In genomic region chr3:49700453-49701128, GRCh38 we compare ENCODE assay signal across 25 cellular contexts. TPM values are rescaled to one million over a fixed set of nuclear protein-coding genes. Genes with fewer than 3 reads are reported as not detected.
DNase-seq lines count a peak whose midpoint lies in the region; ATAC-seq and TF ChIP-seq lines count a peak whose summit lies in the region.
"Had no signal": no experiment of that assay in that cellular context is flagged by ENCODE, and none has a peak within 500 bp of the region (broad histone marks: within the 10 kb centered on the region; RNA-seq: fewer than 3 reads in every experiment).

No MANE protein-coding gene starts in this region.

- no peaks in the 10 kb centered on the region for H3K27me3 Mint-ChIP-seq in activated CD4-positive, alpha-beta T cell treated with anti-CD3 and anti-CD28 coated beads for 36 hours
- H3K27me3 Mint-ChIP-seq: activated naive CD8-positive, alpha-beta T cell treated with anti-CD3 and anti-CD28 coated beads for 36 hours had no signal

- H3K9ac ChIP-seq in mesendoderm (ENCODE audit: low read length) = no peak overlapping the region
- H3K9ac ChIP-seq: GM23248 had no signal

- no peak overlapping the region for H4K8ac ChIP-seq in mesendoderm (ENCODE audit: low read depth, low read length)

- H3K79me1 ChIP-seq in mesendoderm (ENCODE audit: low read length) = no peaks in the 10 kb centered on the region

- no peak overlapping the region for H4K5ac ChIP-seq in mesendoderm (ENCODE audit: low read length)

- H3K4me2 ChIP-seq in DOHH2 (ENCODE audit: low read length) = no peak overlapping the region
- no peak overlapping the region for H3K4me2 ChIP-seq in mesendoderm (ENCODE audit: low read length)

- H3K27me3 ChIP-seq in DOHH2 (ENCODE audit: control insufficient read depth, low read length) (no peaks in the 10 kb centered on the region), brain microvascular endothelial cell (replicated peaks) (no peaks in the 10 kb centered on the region), mesendoderm (ENCODE audit: insufficient read depth, low read length, poor library complexity) (no peaks in the 10 kb centered on the region)
- H3K27me3 ChIP-seq: neutrophil, spleen, stomach had no signal

- intact Hi-C loops in activated CD4-positive, alpha-beta T cell treated with anti-CD3 and anti-CD28 coated beads for 36 hours (cut with DNase I, micrococcal nuclease) = loop anchor here in 1 of 2 experiments (5.0 kb wide), 1 partner anchor 207 kb away; no protein-coding TSS in a partner anchor

- no peak overlapping the region for H3K27ac Mint-ChIP-seq in activated CD4-positive, alpha-beta T cell treated with anti-CD3 and anti-CD28 coated beads for 36 hours
- H3K27ac Mint-ChIP-seq: activated naive CD8-positive, alpha-beta T cell treated with anti-CD3 and anti-CD28 coated beads for 36 hours; activated T-helper 2 cell treated with anti-CD3 and anti-CD28 coated beads, Interferon-gamma antibody, Interleukin-2, Interleukin-4, amounts not matched to agents 10 μg/mL and 5 μg/mL and 100 μg/mL, durations not matched to agents 14 hours and 24 hours and 36 hours had no signal

- no peak overlapping the region for H3K4me3 Mint-ChIP-seq in activated CD4-positive, alpha-beta T cell treated with anti-CD3 and anti-CD28 coated beads for 36 hours
- H3K4me3 Mint-ChIP-seq: activated naive CD8-positive, alpha-beta T cell treated with anti-CD3 and anti-CD28 coated beads for 36 hours had no signal

- H3K79me2 ChIP-seq in DOHH2 (ENCODE audit: control insufficient read depth, low read length) = no peaks in the 10 kb centered on the region
- H3K79me2 ChIP-seq in mesendoderm (ENCODE audit: control insufficient read depth, insufficient read depth, low read length) = no peaks in the 10 kb centered on the region

- H3K9me3 Mint-ChIP-seq in activated CD4-positive, alpha-beta T cell treated with anti-CD3 and anti-CD28 coated beads for 36 hours (ENCODE audit: low read depth) = no peaks in the 10 kb centered on the region
- H3K9me3 Mint-ChIP-seq: activated naive CD8-positive, alpha-beta T cell treated with anti-CD3 and anti-CD28 coated beads for 36 hours; activated T-helper 2 cell treated with anti-CD3 and anti-CD28 coated beads, Interferon-gamma antibody, Interleukin-2, Interleukin-4, amounts not matched to agents 10 μg/mL and 5 μg/mL and 100 μg/mL, durations not matched to agents 14 hours and 24 hours and 36 hours had no signal

- H3K36me3 ChIP-seq in DOHH2 (ENCODE audit: control insufficient read depth, low read length) = peaks cover 24% of the 10 kb centered on the region
- H3K36me3 ChIP-seq in brain microvascular endothelial cell (replicated peaks) = peaks cover 25% of the 10 kb centered on the region
- H3K36me3 ChIP-seq in mesendoderm (ENCODE audit: control insufficient read depth, insufficient read depth, low read length) = peaks cover 3% of the 10 kb centered on the region

- H3K23ac ChIP-seq in mesendoderm (ENCODE audit: low read length) = no peak overlapping the region

- no peak overlapping the region for H3K27ac ChIP-seq in DOHH2 (ENCODE audit: low read depth, low read length)
- no peak overlapping the region for H3K27ac ChIP-seq in brain microvascular endothelial cell
- H3K27ac ChIP-seq in mesendoderm (ENCODE audit: low read depth, low read length) = no peak overlapping the region
- H3K27ac ChIP-seq: GM23248, neutrophil, spleen, stomach had no signal

- no peaks in the 10 kb centered on the region for H3K4me1 Mint-ChIP-seq in activated CD4-positive, alpha-beta T cell treated with anti-CD3 and anti-CD28 coated beads for 36 hours
- H3K4me1 Mint-ChIP-seq: activated naive CD8-positive, alpha-beta T cell treated with anti-CD3 and anti-CD28 coated beads for 36 hours had no signal

- H2BK5ac ChIP-seq in mesendoderm (ENCODE audit: low read length) = no peak overlapping the region

- H3K9me3 ChIP-seq in DOHH2 (ENCODE audit: control insufficient read depth, insufficient read depth, low read length) = no peaks in the 10 kb centered on the region
- H3K9me3 ChIP-seq: neutrophil, spleen, stomach had no signal

- H2BK15ac ChIP-seq in mesendoderm (replicated peaks; ENCODE audit: low read depth) = no peak overlapping the region

- H3K18ac ChIP-seq in mesendoderm (ENCODE audit: low read length) = no peak overlapping the region

- H3K4me1 ChIP-seq in DOHH2 (ENCODE audit: control insufficient read depth, low read length) (no peaks in the 10 kb centered on the region), mesendoderm (ENCODE audit: control insufficient read depth, low read depth, low read length) (no peaks in the 10 kb centered on the region)

- H4K20me1 ChIP-seq in DOHH2 (ENCODE audit: control insufficient read depth, insufficient read depth, low read depth, low read length) = no peaks in the 10 kb centered on the region

- no peak overlapping the region for H3K4ac ChIP-seq in mesendoderm (ENCODE audit: low read depth, low read length)

- H3K56ac ChIP-seq in mesendoderm (ENCODE audit: low read length) = no peak overlapping the region

- H2AK5ac ChIP-seq in mesendoderm (ENCODE audit: low read length) = no peak overlapping the region

- no peak for ATAC-seq in activated CD4-positive, alpha-beta T cell treated with anti-CD3 and anti-CD28 coated beads for 36 hours
- no peak for ATAC-seq in GM21381 (IDR thresholded peaks at IDR 0.05; ENCODE audit: unreplicated experiment)

- peaks cover 8% of the 10 kb centered on the region for H3K36me3 Mint-ChIP-seq in activated CD4-positive, alpha-beta T cell treated with anti-CD3 and anti-CD28 coated beads for 36 hours (ENCODE audit: low read depth)

- DNase-seq in HFF-Myc (ENCODE audit: extremely low read depth, low read depth) = no peak
- no peak for DNase-seq in brain microvascular endothelial cell
- peak; percentile 30 for DNase-seq in mesendoderm
- no peak for DNase-seq in activated CD4-positive, alpha-beta T cell treated with anti-CD3 and anti-CD28 coated beads for 36 hours
- DNase-seq in ACHN = no peak
- DNase-seq in D341Med (ENCODE audit: low spot score) = no peak
- DNase-seq: activated CD4-positive, alpha-beta T cell treated with anti-CD3 and anti-CD28 coated beads for 4 hours; activated naive CD8-positive, alpha-beta T cell treated with anti-CD3 and anti-CD28 coated beads for 36 hours; head of caudate nucleus; NCI-H1092 treated with DMSO at 0.1 percent for 48 hours; NCI-H2081 treated with DMSO at 0.1 percent for 48 hours; NCI-H510A; NK-92 treated with Interleukin-12 subunit alpha and Interleukin-12 subunit beta, amount 100 ng/mL, for 24 hours; spleen; stimulated activated CD4-positive, alpha-beta T cell treated with anti-CD3 and anti-CD28 coated beads, Interleukin-4, amount 100 ng/mL, for 24 hours; stomach; SW 1271; trophoblast cell had no signal

- H2BK120ac ChIP-seq in mesendoderm (ENCODE audit: low read depth, low read length) = no peak overlapping the region

- no peaks in the 10 kb centered on the region for H3K9me2 ChIP-seq in DOHH2 (replicated peaks; ENCODE audit: control insufficient read depth, low read length)

- H3F3A ChIP-seq in DOHH2 (ENCODE audit: control insufficient read depth, insufficient read depth) = no peaks in the 10 kb centered on the region

- in situ Hi-C loops in brain microvascular endothelial cell (cut with HindIII; ENCODE audit: low pct_ligation_motif_present, low sequenced_read_pairs) = no loop called here
- in situ Hi-C loops in ACHN (cut with HindIII; ENCODE audit: low pct_ligation_motif_present, low pct_unique_long_range_greater_than_20kb, low sequenced_read_pairs) = no loop called here

- TF ChIP-seq CTCF in DOHH2 (IDR thresholded peaks at IDR 0.05; ENCODE audit: low read depth, low read length, poor library complexity, severe bottlenecking) (peak; percentile 44), HFF-Myc (IDR thresholded peaks at IDR 0.05; ENCODE audit: low read depth, low read length, missing control alignments) (peak; percentile 16), brain microvascular endothelial cell (IDR thresholded peaks at IDR 0.05; ENCODE audit: low read depth, low read length, missing control alignments) (peak; percentile 45)

- no peak overlapping the region for H3K4me3 ChIP-seq in DOHH2 (ENCODE audit: low read length)
- H3K4me3 ChIP-seq in HFF-Myc (replicated peaks; ENCODE audit: low read depth, low read length) = no peak overlapping the region
- no peak overlapping the region for H3K4me3 ChIP-seq in brain microvascular endothelial cell (ENCODE audit: low read depth, low read length)
- no peak overlapping the region for H3K4me3 ChIP-seq in mesendoderm (ENCODE audit: low read length)
- H3K4me3 ChIP-seq: GM23248, spleen, stomach had no signal

- no CpG with 5 or more reads among the region's 13 CpGs for WGBS in mesendoderm (ENCODE audit: extremely low coverage, insufficient coverage, low lambda C conversion rate)

- CTCF ChIA-PET in activated CD4-positive, alpha-beta T cell treated with anti-CD3 and anti-CD28 coated beads for 36 hours (lab: Charles Lee) = interaction anchor here (0.6 to 2.5 kb wide), 6 partner anchors 33 to 533 kb away, joined by 3 to 8 read pairs (median 3); no protein-coding TSS in a partner anchor

- POLR2A ChIA-PET in activated CD4-positive, alpha-beta T cell treated with anti-CD3 and anti-CD28 coated beads for 36 hours (lab: Charles Lee) = interaction anchor here (1.1 kb wide), 1 partner anchor 23 kb away, joined by 4 read pairs; the partner anchor contains the start of gene GMPPB

RNA-seq across cellular contexts. Expression of gene RNF123, which starts 11.2 kb away (rescaled TPM):
- polyA plus RNA-seq in mesendoderm (2013, experiment 1 of 2) = 16.4 TPM
- polyA plus RNA-seq in mesendoderm (2013, experiment 2 of 2) = 14.8 TPM
- 10 to 100 TPM; 25.2 to 32.7 TPM for total RNA-seq in activated CD4-positive, alpha-beta T cell treated with anti-CD3 and anti-CD28 coated beads for 36 hours

RNA-seq across cellular contexts. Expression of gene MST1, which starts 11.3 kb away (rescaled TPM):
- 3.5 TPM for polyA plus RNA-seq in mesendoderm (2013, experiment 1 of 2)
- polyA plus RNA-seq in mesendoderm (2013, experiment 2 of 2) = 3.7 TPM
- 1 to 10 TPM; 8.7 to 9.7 TPM for total RNA-seq in activated CD4-positive, alpha-beta T cell treated with anti-CD3 and anti-CD28 coated beads for 36 hours

RNA-seq across cellular contexts. Expression of gene AMIGO3, which starts 18.9 kb away (rescaled TPM):
- polyA plus RNA-seq in mesendoderm (2013, experiment 1 of 2) = 1.3 TPM
- polyA plus RNA-seq in mesendoderm (2013, experiment 2 of 2) = 1.1 TPM
- total RNA-seq in activated CD4-positive, alpha-beta T cell treated with anti-CD3 and anti-CD28 coated beads for 36 hours = under 1 TPM in 1 of 2 experiments, not detected in 1; 0.07 TPM
- total RNA-seq: activated naive CD8-positive, alpha-beta T cell treated with anti-CD3 and anti-CD28 coated beads for 36 hours; activated T-helper 2 cell treated with anti-CD3 and anti-CD28 coated beads, Interferon-gamma antibody, Interleukin-2, Interleukin-4, amounts not matched to agents 10 μg/mL and 5 μg/mL and 100 μg/mL, durations not matched to agents 14 hours and 24 hours and 36 hours; GM23248; liver had no signal
- polyA plus RNA-seq: fibroblast of lung had no signal

RNA-seq across cellular contexts. Expression of gene GMPPB, which starts 23.2 kb away (rescaled TPM):
- 16.1 TPM for polyA plus RNA-seq in mesendoderm (2013, experiment 1 of 2)
- 15.8 TPM for polyA plus RNA-seq in mesendoderm (2013, experiment 2 of 2)
- total RNA-seq in activated CD4-positive, alpha-beta T cell treated with anti-CD3 and anti-CD28 coated beads for 36 hours = 10 to 100 TPM; 21.0 to 32.1 TPM

RNA-seq across cellular contexts. Expression of gene APEH, which starts 26.4 kb away (rescaled TPM):
- 77.8 TPM for polyA plus RNA-seq in mesendoderm (2013, experiment 1 of 2)
- 76.2 TPM for polyA plus RNA-seq in mesendoderm (2013, experiment 2 of 2)
- 100 to 1,000 TPM; 110 to 137 TPM for total RNA-seq in activated CD4-positive, alpha-beta T cell treated with anti-CD3 and anti-CD28 coated beads for 36 hours
